18 cellular contexts compared by ENCODE assay signal in the genomic region with DNA sequence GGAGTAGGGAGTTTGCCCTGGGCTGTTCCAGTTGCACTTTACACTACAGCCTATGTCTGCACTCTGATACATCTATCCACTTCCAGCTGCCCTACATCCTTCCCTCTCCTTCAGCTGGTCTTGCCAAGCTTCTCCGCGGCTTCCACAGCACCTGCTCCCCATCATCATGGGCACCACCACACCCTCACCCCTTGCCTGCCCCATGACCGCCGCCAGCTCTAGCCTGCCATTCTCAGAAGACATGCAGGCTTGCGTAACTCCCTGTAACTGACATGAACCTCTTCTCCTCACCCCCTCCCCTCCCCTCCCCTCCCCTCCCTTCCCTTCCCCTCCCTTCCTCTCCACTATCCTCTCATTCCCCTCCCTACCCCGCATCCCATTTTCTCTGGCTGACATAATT. TPM values are rescaled to one million over a fixed set of nuclear protein-coding genes. Genes with fewer than 3 reads are reported as not detected.
"Had no signal": no experiment of that assay in that cellular context is flagged by ENCODE, and none has a peak within 500 bp of the region (broad histone marks: within the 10 kb centered on the region; RNA-seq: fewer than 3 reads in every experiment).

No MANE protein-coding gene starts in this region.

- H2AFZ ChIP-seq: hepatocyte had no signal

- FAIRE-seq: pancreas had no signal

- H3K4me3 ChIP-seq: cardiac muscle cell, esophagus squamous epithelium, hepatocyte, mucosa of descending colon, pancreas, testis, upper lobe of right lung had no signal

- H3K36me3 ChIP-seq: cardiac muscle cell, esophagus squamous epithelium, pancreas, upper lobe of right lung had no signal

- H3K27ac ChIP-seq: cardiac muscle cell, esophagus squamous epithelium, hepatocyte, pancreas, testis, upper lobe of right lung, VCaP had no signal

- H3K79me2 ChIP-seq: hepatocyte had no signal

- DNase-seq: activated CD4-positive, CD25-positive, alpha-beta regulatory T cell treated with anti-CD3 and anti-CD28 coated beads, Interleukin-2, amount 50 U/mL, for 72 hours; activated effector memory CD4-positive, alpha-beta T cell treated with anti-CD3 and anti-CD28 coated beads, Interleukin-2, amount 50 U/mL, for 16 hours; activated T-cell treated with anti-CD3 and anti-CD28 coated beads, Interleukin-2, amount 50 U/mL, for 72 hours; dermis blood vessel endothelial cell; effector memory CD8-positive, alpha-beta T cell; esophagus squamous epithelium; mucosa of descending colon; naive thymus-derived CD4-positive, alpha-beta T cell; pancreas; stimulated activated CD4-positive, alpha-beta T cell treated with anti-CD3 and anti-CD28 coated beads, Interleukin-4, amount 100 ng/mL, for 24 hours; testis; upper lobe of right lung had no signal

- H3K27me3 ChIP-seq: cardiac muscle cell, esophagus squamous epithelium, hepatocyte, pancreas, testis, upper lobe of right lung had no signal

- H3K4me2 ChIP-seq: hepatocyte had no signal

- H3K9me3 ChIP-seq: esophagus squamous epithelium, mucosa of descending colon, pancreas, testis, upper lobe of right lung had no signal

- ATAC-seq: activated T-cell treated with anti-CD3 and anti-CD28 coated beads, Interleukin-2, amount 50 U/mL, for 72 hours; effector memory CD8-positive, alpha-beta T cell; mucosa of descending colon; naive thymus-derived CD4-positive, alpha-beta T cell; pancreas; sciatic nerve; stimulated activated effector memory CD8-positive, alpha-beta T cell treated with anti-CD3 and anti-CD28 coated beads, Interleukin-12 subunit alpha, Interleukin-12 subunit beta, amount 100 ng/mL, for 72 hours; upper lobe of right lung had no signal

RNA-seq across cellular contexts. Expression of gene PAX8, which starts 46.0 kb away (rescaled TPM):
- total RNA-seq: cardiac muscle cell, chondrocyte, hepatocyte had no signal
- polyA plus RNA-seq: cardiac muscle cell had no signal
